Comparison of ENCODE assay signal across 8 cellular contexts in genomic region chr4:25913851-25914669, GRCh38. TPM values are rescaled to one million over a fixed set of nuclear protein-coding genes. Genes with fewer than 3 reads are reported as not detected.
A peak's percentile ranks its signal among the peaks of the same experiment; 100 is the strongest.
DNase-seq lines count a peak whose midpoint lies in the region; ATAC-seq and TF ChIP-seq lines count a peak whose summit lies in the region.

SMIM20 (plus strand) TSS chr4:25914220; CDS start chr4:25914314, 94 bp downstream.

- H3K4me3 Mint-ChIP-seq in dendritic cell treated with granulocyte-macrophage colony-stimulating factor and Interleukin-4, amounts not matched to agents 40 ng/mL and 50 ng/mL, for 4 days: peak within 1 kb of the TSS; percentile 87

- H3K9me3 Mint-ChIP-seq in dendritic cell treated with granulocyte-macrophage colony-stimulating factor and Interleukin-4, amounts not matched to agents 40 ng/mL and 50 ng/mL, for 4 days: peaks cover 4% of the 10 kb centered on the region

- intact Hi-C loops in dendritic cell treated with granulocyte-macrophage colony-stimulating factor and Interleukin-4, amounts not matched to agents 40 ng/mL and 50 ng/mL, for 4 days (cut with micrococcal nuclease): no loop called here

- no peak for TF ChIP-seq CTCF in liver (IDR thresholded peaks at IDR 0.05; ENCODE audit: low read depth, low read length, missing input control)

- 1% methylated on average over 57 of the region's 57 CpGs for WGBS in liver

- H3K4me1 ChIP-seq in liver (ENCODE audit: control insufficient read depth in 4 of 4, insufficient read depth in 4 of 4, low read length in 3 of 4): peaks cover 1 to 16% (median 9%) of the 10 kb centered on the region in 4 donors

- no peaks in the 10 kb centered on the region for H3K9me3 ChIP-seq in liver (ENCODE audit: control insufficient read depth in 4 of 4, low read length in 3 of 4)

- H3K27me3 ChIP-seq in liver (ENCODE audit: control insufficient read depth in 4 of 4, insufficient read depth in 4 of 4, low read length in 3 of 4): no peaks in the 10 kb centered on the region

- ATAC-seq in GM19351 (IDR thresholded peaks at IDR 0.05; ENCODE audit: unreplicated experiment): peak; percentile 87
- peak; percentile 93 for ATAC-seq in HG03520 (IDR thresholded peaks at IDR 0.05; ENCODE audit: unreplicated experiment)

- no peaks in the 10 kb centered on the region for H3K36me3 ChIP-seq in liver (ENCODE audit: control insufficient read depth in 4 of 4, insufficient read depth in 3 of 4, low read depth in 1 of 4, low read length in 3 of 4)

- peak within 1 kb of the TSS; percentile 75 to 92 for H3K27ac ChIP-seq in liver (ENCODE audit: low read depth in 1 of 2, low read length in 2 of 2)

- peak; percentile 93 for DNase-seq in CD1c-positive myeloid dendritic cell (ENCODE audit: extremely low spot score)
- DNase-seq in NCI-H748 (lab: John Stamatoyannopoulos, UW; ENCODE audit: unreplicated experiment): peak; percentile 85
- peak; percentile 84 to 85 for DNase-seq in activated CD4-positive, alpha-beta T cell treated with anti-CD3 and anti-CD28 coated beads, Interleukin-2, amount 50 U/mL, for 4 hours
- DNase-seq in stimulated activated CD4-positive, alpha-beta T cell treated with anti-CD3 and anti-CD28 coated beads, Interleukin-4, amount 100 ng/mL, for 24 hours: peak; percentile 88

- H3K27ac Mint-ChIP-seq in dendritic cell treated with granulocyte-macrophage colony-stimulating factor and Interleukin-4, amounts not matched to agents 40 ng/mL and 50 ng/mL, for 4 days: peak within 1 kb of the TSS; percentile 95

- peaks cover 24% of the 10 kb centered on the region for H3K4me1 Mint-ChIP-seq in dendritic cell treated with granulocyte-macrophage colony-stimulating factor and Interleukin-4, amounts not matched to agents 40 ng/mL and 50 ng/mL, for 4 days (ENCODE audit: low read depth)

- peak within 1 kb of the TSS; percentile 61 to 89 for H3K9ac ChIP-seq in liver (ENCODE audit: low read depth in 1 of 2, low read length in 2 of 2)

- peak in 1 of 2 donors; percentile 16 for TF ChIP-seq RAD21 in liver (IDR thresholded peaks at IDR 0.05)

- H3K36me3 Mint-ChIP-seq in dendritic cell treated with granulocyte-macrophage colony-stimulating factor and Interleukin-4, amounts not matched to agents 40 ng/mL and 50 ng/mL, for 4 days (ENCODE audit: low read depth): no peaks in the 10 kb centered on the region

- peaks cover 9% of the 10 kb centered on the region for H3K27me3 Mint-ChIP-seq in dendritic cell treated with granulocyte-macrophage colony-stimulating factor and Interleukin-4, amounts not matched to agents 40 ng/mL and 50 ng/mL, for 4 days

- H3K4me3 ChIP-seq in liver (ENCODE audit: low read depth in 1 of 3, low read length in 3 of 3): peak within 1 kb of the TSS; percentile 63 to 97 (median 70)

TF ChIP-seq in liver, 16 proteins besides CTCF, POLR2A, EP300 and RAD21:
- TF ChIP-seq ATF3 (IDR thresholded peaks at IDR 0.05): no peak
- TF ChIP-seq REST (IDR thresholded peaks at IDR 0.05): peak; percentile 76
- peak; percentile 75 for TF ChIP-seq TAF1 (conservative IDR thresholded peaks at IDR 0.05)
- peak; percentile 45 to 64 for TF ChIP-seq EGR1 (IDR thresholded peaks at IDR 0.05; ENCODE audit: low read depth in 2 of 2)
- TF ChIP-seq HNF4A (conservative IDR thresholded peaks at IDR 0.05): peak; percentile 29 to 43
- no peak for TF ChIP-seq HNF4G (IDR thresholded peaks at IDR 0.05)
- TF ChIP-seq YY1 (IDR thresholded peaks at IDR 0.05): peak; percentile 93
- TF ChIP-seq MAX (IDR thresholded peaks at IDR 0.05): peak; percentile 81
- TF ChIP-seq SP1 (IDR thresholded peaks at IDR 0.05): peak; percentile 80
- peak; percentile 72 to 85 for TF ChIP-seq RXRA (IDR thresholded peaks at IDR 0.05)
- TF ChIP-seq JUND (IDR thresholded peaks at IDR 0.05): peak in 1 of 2 donors; percentile 45
- TF ChIP-seq GABPA (IDR thresholded peaks at IDR 0.05 in 1 of 2, conservative IDR thresholded peaks at IDR 0.05 in 1 of 2): peak; percentile 45 to 91
- no peak for TF ChIP-seq FOXA1 (IDR thresholded peaks at IDR 0.05)
- peak; percentile 85 for TF ChIP-seq NR2F2 (IDR thresholded peaks at IDR 0.05)
- TF ChIP-seq ZBTB33 (IDR thresholded peaks at IDR 0.05): no peak

RNA-seq across cellular contexts. Expression of gene SMIM20, which starts in this region (rescaled TPM):
- total RNA-seq in liver: 10 to 100 TPM; 11.1 to 19.2 TPM
- polyA plus RNA-seq in liver: 10 to 100 TPM; 21.6 to 25.0 TPM

Comparison
In these comparisons a context has a peak if more than half of its experiments do, and no peak if none do; other contexts are left out.
1. Peak in every context shown above with its lines: DNase-seq, ATAC-seq, H3K4me3 ChIP-seq and H3K27ac ChIP-seq.